Comparison of ENCODE assay signal across 8 cellular contexts in the genomic region with DNA sequence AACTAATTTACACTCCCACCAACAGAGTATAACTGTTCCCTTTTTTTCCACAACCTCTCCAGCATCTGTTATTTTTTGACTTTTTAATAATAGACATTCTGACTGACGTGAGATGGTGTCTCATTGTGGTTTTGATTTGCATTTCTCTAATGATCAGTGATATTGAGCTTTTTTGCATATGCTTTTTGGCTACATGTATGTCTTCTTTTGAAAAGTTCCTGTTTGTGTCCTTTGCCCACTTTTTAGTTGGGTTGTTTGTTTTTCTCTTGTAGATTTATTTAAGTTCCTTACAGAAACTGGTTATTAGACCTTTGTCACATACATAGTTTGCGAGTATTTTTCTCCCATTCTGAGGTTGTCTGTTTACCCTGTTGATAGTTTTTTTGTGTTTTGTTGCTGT.
"Had no signal": no experiment of that assay in that cellular context is flagged by ENCODE, and none has a peak within 500 bp of the region (broad histone marks: within the 10 kb centered on the region; RNA-seq: fewer than 3 reads in every experiment).

No MANE protein-coding gene starts in this region.

- H3K27ac Mint-ChIP-seq: IgD-negative memory B cell had no signal

- H3K4me3 ChIP-seq: K562 had no signal

- H3K27ac ChIP-seq: HL-60, KMS-11 had no signal

- H3K9ac ChIP-seq: KMS-11 had no signal

- H3K4me3 Mint-ChIP-seq: IgD-negative memory B cell had no signal

- DNase-seq: IMR-90, KBM-7, KG1 had no signal

- ATAC-seq: HepG2, K562 had no signal

- H3K36me3 Mint-ChIP-seq: IgD-negative memory B cell had no signal

- H3K4me1 Mint-ChIP-seq: IgD-negative memory B cell had no signal
